Comparison of ENCODE assay signal across 11 cellular contexts in genomic region chr7:101935521-101936141, GRCh38.
DNase-seq lines count a peak whose midpoint lies in the region; ATAC-seq, FAIRE-seq and TF ChIP-seq lines count a peak whose summit lies in the region.
"Had no signal": no experiment of that assay in that cellular context is flagged by ENCODE, and none has a peak within 500 bp of the region (broad histone marks: within the 10 kb centered on the region; RNA-seq: fewer than 3 reads in every experiment).

No MANE protein-coding gene starts in this region.

- no peaks in the 10 kb centered on the region for H3K9me1 ChIP-seq in keratinocyte (ENCODE audit: control insufficient read depth, extremely low read depth, insufficient read depth, low read length)

- RAD21 ChIA-PET in GM12878 (lab: Charles Lee; ENCODE audit: unreplicated experiment) = interaction anchor here (1.0 to 2.8 kb wide), 8 partner anchors 22 to 118 kb away, joined by 3 to 15 read pairs (median 4); no protein-coding TSS in a partner anchor

- in situ Hi-C loops in G401 (cut with HindIII; ENCODE audit: low sequenced_read_pairs) (loop anchor here (5.0 kb wide), 2 partner anchors 38 to 97 kb away; no protein-coding TSS in a partner anchor), GM12878 (cut with MboI) (no loop called here)

- no peak for ATAC-seq in GM12878
- peak; percentile 94 for ATAC-seq in sciatic nerve
- no peak for ATAC-seq in GM18519 (IDR thresholded peaks at IDR 0.05; ENCODE audit: low FRiP score, unreplicated experiment)
- no peak for ATAC-seq in HG02759 (IDR thresholded peaks at IDR 0.05; ENCODE audit: unreplicated experiment)

- H3K9ac ChIP-seq in GM12878 (ENCODE audit: control insufficient read depth, insufficient read depth, low read length) (no peak overlapping the region), keratinocyte (ENCODE audit: control insufficient read depth, extremely low read depth, insufficient read depth, low read length) (no peak overlapping the region)

- dilution Hi-C loops in keratinocyte (cut with MboI; ENCODE audit: extremely low pct_ligation_motif_present, low sequenced_read_pairs) = no loop called here

- H4K20me1 ChIP-seq in GM12878 (ENCODE audit: control insufficient read depth, insufficient read depth) = no peaks in the 10 kb centered on the region
- H4K20me1 ChIP-seq in keratinocyte (ENCODE audit: control insufficient read depth, extremely low read depth, insufficient read depth, low read length) = peaks cover under 1% of the 10 kb centered on the region

- H3K27ac ChIP-seq in GM12878 (ENCODE audit: control insufficient read depth, insufficient read depth) (no peak overlapping the region), keratinocyte (ENCODE audit: control insufficient read depth, insufficient read depth, low read length) (no peak overlapping the region)

- no TSS peak for BruUV-seq in GM12878 (replicated peaks; lab: Mats Ljungman, UMichigan)

- TF ChIP-seq CTCF in GM12878 (IDR thresholded peaks at IDR 0.05 in 2 of 3, conservative IDR thresholded peaks at IDR 0.05 in 1 of 3; ENCODE audit: control insufficient read depth in 2 of 3, extremely low read depth in 1 of 3, insufficient read depth in 1 of 3, low read depth in 3 of 3, low read length in 3 of 3) = no peak
- TF ChIP-seq CTCF in keratinocyte (optimal IDR thresholded peaks at IDR 0.05 in 1 of 3, IDR thresholded peaks at IDR 0.05 in 1 of 3, conservative IDR thresholded peaks at IDR 0.05 in 1 of 3; ENCODE audit: extremely low read depth in 1 of 3, insufficient read depth in 2 of 3, low read length in 3 of 3) = no peak

- intact Hi-C loops in GM12878 (cut with micrococcal nuclease; ENCODE audit: unreplicated experiment) (loop anchor here (2.0 to 10.0 kb wide), 2 partner anchors 55 to 299 kb away; no protein-coding TSS in a partner anchor), sciatic nerve (cut with DNase I) (no loop called here)

- POLR2A ChIA-PET in GM12878 (lab: Charles Lee) = interaction anchor here (0.6 to 1.0 kb wide), 4 partner anchors 20 to 54 kb away, joined by 3 to 5 read pairs (median 3); no protein-coding TSS in a partner anchor

- SMC1A ChIA-PET in GM12878 (lab: Charles Lee; ENCODE audit: uncharacterized antibody, unreplicated experiment) = interaction anchor here (0.6 to 6.7 kb wide), 5 partner anchors 12 to 119 kb away, joined by 3 to 37 read pairs (median 8); no protein-coding TSS in a partner anchor

- peaks cover 52% of the 10 kb centered on the region for H3K4me1 ChIP-seq in GM12878 (ENCODE audit: control insufficient read depth, insufficient read depth, low read length)
- peaks cover 13% of the 10 kb centered on the region for H3K4me1 ChIP-seq in keratinocyte (ENCODE audit: control insufficient read depth, extremely low read depth, insufficient read depth, low read length)

- TF ChIP-seq RAD21 in GM12878 (IDR thresholded peaks at IDR 0.05; ENCODE audit: insufficient read depth, low read depth, low read length) = no peak

- H3K4me3 ChIP-seq in GM12878 (no peak overlapping the region), keratinocyte (ENCODE audit: control insufficient read depth in 2 of 3, extremely low read depth in 1 of 3, insufficient read depth in 2 of 3, low read depth in 1 of 3, low read length in 3 of 3) (no peak overlapping the region)

- WGBS in GM12878 (ENCODE audit: insufficient coverage, insufficient replicate concordance, low lambda C conversion rate, missing lambda C conversion rate) = 73% methylated on average over 14 of the region's 14 CpGs

- no peak for TF ChIP-seq EP300 in GM12878 (IDR thresholded peaks at IDR 0.05; ENCODE audit: borderline replicate concordance in 1 of 2, control insufficient read depth in 1 of 2, low read depth in 2 of 2, low read length in 2 of 2)

- H3K27me3 ChIP-seq in GM12878 (replicated peaks in 1 of 2; ENCODE audit: control insufficient read depth in 2 of 2, insufficient read depth in 2 of 2, low read length in 1 of 2) (no peaks in the 10 kb centered on the region), keratinocyte (ENCODE audit: control insufficient read depth, extremely low read depth, insufficient read depth, low read length) (no peaks in the 10 kb centered on the region)

- FAIRE-seq in GM12878 (lab: Jason Lieb, UNC) = no peak
- FAIRE-seq in keratinocyte (lab: Jason Lieb, UNC) = no peak

- H3K79me2 ChIP-seq in GM12878 (ENCODE audit: control insufficient read depth, insufficient read depth, low read length) (peaks cover 14% of the 10 kb centered on the region), keratinocyte (ENCODE audit: control insufficient read depth, insufficient read depth, low read length) (no peaks in the 10 kb centered on the region)

- H3K4me2 ChIP-seq in GM12878 (ENCODE audit: control insufficient read depth, insufficient read depth) (peak overlapping the region; percentile 44), keratinocyte (ENCODE audit: control insufficient read depth, extremely low read depth, insufficient read depth, low read depth, low read length) (peak overlapping the region; percentile 67)

- H3K36me3 ChIP-seq in GM12878 (ENCODE audit: control insufficient read depth in 2 of 2, insufficient read depth in 2 of 2, low read length in 1 of 2) (peaks cover 0 to 1% of the 10 kb centered on the region in 2 experiments; a peak in 2 of 4 replicates), keratinocyte (ENCODE audit: control insufficient read depth in 2 of 2, extremely low read depth in 1 of 2, insufficient read depth in 2 of 2, low read length in 2 of 2) (peaks cover 0 to 1% of the 10 kb centered on the region in 2 experiments)

- H3K9me3 ChIP-seq in GM12878 (replicated peaks; ENCODE audit: control insufficient read depth, insufficient read depth, low read length) (peaks cover 3% of the 10 kb centered on the region; the same call in 2 of the 3 replicates), keratinocyte (ENCODE audit: control insufficient read depth, low read depth, low read length) (no peaks in the 10 kb centered on the region)

- H2AFZ ChIP-seq in GM12878 (ENCODE audit: control insufficient read depth, low read depth, low read length) (no peak overlapping the region), keratinocyte (ENCODE audit: control insufficient read depth, low read length) (no peak overlapping the region)

- no peak for TF ChIP-seq POLR2A in GM12878 (IDR thresholded peaks at IDR 0.05; ENCODE audit: low read depth, low read length)

- DNase-seq in G401 (ENCODE audit: low spot score) (peak; percentile 47), GM12878 (ENCODE audit: low read depth, low spot score) (no peak), keratinocyte (ENCODE audit: low read depth, low spot score) (no peak), sciatic nerve (ENCODE audit: low spot score) (peak; percentile 69)
- DNase-seq in activated CD8-positive, alpha-beta memory T cell treated with anti-CD3 and anti-CD28 coated beads for 24 hours = no peak
- DNase-seq in activated effector memory CD4-positive, alpha-beta T cell treated with Interleukin-2 at 50 U/mL for 16 hours = no peak
- DNase-seq: activated CD4-positive, alpha-beta T cell treated with anti-CD3 and anti-CD28 coated beads, Interleukin-2, amount 10 ng/mL, durations not matched to agents 24 days and 14 days; CD4-positive, alpha-beta memory T cell; RPMI8226 had no signal

- CTCF ChIA-PET in GM12878 (lab: Yijun Ruan, JAX) = interaction anchor here (1.3 kb wide), 1 partner anchor 50 kb away, joined by 3 read pairs; no protein-coding TSS in a partner anchor

TF ChIP-seq in GM12878, 131 proteins besides CTCF, POLR2A, EP300 and RAD21:
- TF ChIP-seq IRF3 (IDR thresholded peaks at IDR 0.05) (no peak), NR2C2 (IDR thresholded peaks at IDR 0.05; ENCODE audit: borderline replicate concordance, control insufficient read depth, insufficient read length, low read depth) (no peak), NRF1 (conservative IDR thresholded peaks at IDR 0.05; ENCODE audit: low read depth, low read length) (no peak), RFX5 (IDR thresholded peaks at IDR 0.05; ENCODE audit: low read depth, low read length) (no peak), SRF (IDR thresholded peaks at IDR 0.05; ENCODE audit: low read depth in 2 of 2, low read length in 2 of 2) (no peak), ZZZ3 (IDR thresholded peaks at IDR 0.05; ENCODE audit: control insufficient read depth, insufficient read length, low read depth) (no peak), RBBP5 (conservative IDR thresholded peaks at IDR 0.05) (no peak), FOS (IDR thresholded peaks at IDR 0.05; ENCODE audit: borderline replicate concordance, extremely low read depth, insufficient read length) (no peak), SMAD5 (IDR thresholded peaks at IDR 0.05; ENCODE audit: low read depth) (no peak), RCOR1 (conservative IDR thresholded peaks at IDR 0.05; ENCODE audit: low read depth, low read length) (no peak), HDAC6 (IDR thresholded peaks at IDR 0.05; ENCODE audit: unreplicated experiment) (no peak)

Comparison
In these comparisons a context has a peak if more than half of its experiments do, and no peak if none do; other contexts are left out.
1. DNase-seq: peak in G401 (single experiment) and sciatic nerve (single experiment); none in GM12878 (single experiment), keratinocyte (single experiment), activated CD8-positive, alpha-beta memory T cell treated with anti-CD3 and anti-CD28 coated beads for 24 hours (single experiment) and activated effector memory CD4-positive, alpha-beta T cell treated with Interleukin-2 at 50 U/mL for 16 hours (single experiment).